Comparison of ENCODE assay signal across 8 cellular contexts in the genomic region with DNA sequence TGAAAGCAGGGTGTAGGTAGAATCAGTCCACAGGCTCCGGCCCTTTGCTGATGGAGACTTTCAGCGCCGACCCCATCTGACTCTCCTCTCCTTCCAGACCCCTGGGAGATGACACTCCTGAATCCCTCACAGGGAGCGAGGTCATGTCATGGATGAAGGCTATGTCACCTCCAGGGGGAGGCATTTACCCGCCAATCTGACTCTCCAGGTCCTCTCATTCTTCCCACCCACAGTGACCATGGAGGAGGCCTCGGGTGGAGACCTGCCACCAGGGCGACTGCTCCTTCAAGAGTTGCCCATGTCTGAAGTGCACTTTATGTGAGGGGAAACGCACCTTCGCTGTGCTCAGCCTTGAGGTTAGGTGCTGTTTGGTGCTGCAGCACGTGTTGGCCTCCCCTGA.
DNase-seq lines count a peak whose midpoint lies in the region; ATAC-seq lines count a peak whose summit lies in the region.

No MANE protein-coding gene starts in this region.

- peaks cover 31% of the 10 kb centered on the region for H3K4me1 ChIP-seq in Karpas-422 (ENCODE audit: low read length)

- H3K9me3 ChIP-seq in Karpas-422 (ENCODE audit: low read length): no peaks in the 10 kb centered on the region

- no peaks in the 10 kb centered on the region for H4K20me1 ChIP-seq in Karpas-422 (ENCODE audit: insufficient read depth, low read depth, low read length)

- no peak overlapping the region for H3K4me3 ChIP-seq in Karpas-422 (ENCODE audit: low read length)

- H3K9me2 ChIP-seq in Karpas-422 (replicated peaks; ENCODE audit: insufficient read depth, low read length): no peaks in the 10 kb centered on the region

- peak; percentile 59 for DNase-seq in ELR (ENCODE audit: low read depth)
- DNase-seq in Karpas-422: peak; percentile 58
- DNase-seq in activated naive CD4-positive, alpha-beta T cell treated with anti-CD3 and anti-CD28 coated beads, Interleukin-2, amount 50 U/mL, for 72 hours (ENCODE audit: low spot score in 2 of 2): peak; percentile 43 to 66
- peak in 2 of 10 donors; percentile 25 to 75 for DNase-seq in naive thymus-derived CD8-positive, alpha-beta T cell
- no peak for DNase-seq in activated gamma-delta T cell treated with Interleukin-2 at 50 U/mL for 16 hours
- DNase-seq in AG08396 (ENCODE audit: low spot score): no peak

- H3K27ac Mint-ChIP-seq in activated naive CD4-positive, alpha-beta T cell treated with anti-CD3 and anti-CD28 coated beads, Interleukin-2, amount 50 U/mL, for 72 hours: no peak overlapping the region
- H3K27ac Mint-ChIP-seq in naive thymus-derived CD8-positive, alpha-beta T cell: peak overlapping the region; percentile 93 to 100 (median 100)

- no peak overlapping the region for H3K9ac ChIP-seq in Karpas-422 (ENCODE audit: low read length)

- H3K9me3 Mint-ChIP-seq in activated naive CD4-positive, alpha-beta T cell treated with anti-CD3 and anti-CD28 coated beads, Interleukin-2, amount 50 U/mL, for 72 hours: no peaks in the 10 kb centered on the region
- H3K9me3 Mint-ChIP-seq in naive thymus-derived CD8-positive, alpha-beta T cell: no peaks in the 10 kb centered on the region

- H3K4me1 Mint-ChIP-seq in naive thymus-derived CD8-positive, alpha-beta T cell: peaks cover 42 to 88% (median 76%) of the 10 kb centered on the region in 4 donors

- H3K36me3 Mint-ChIP-seq in activated naive CD4-positive, alpha-beta T cell treated with anti-CD3 and anti-CD28 coated beads, Interleukin-2, amount 50 U/mL, for 72 hours: no peaks in the 10 kb centered on the region
- H3K36me3 Mint-ChIP-seq in naive thymus-derived CD8-positive, alpha-beta T cell: no peaks in the 10 kb centered on the region

- no peaks in the 10 kb centered on the region for H3K36me3 ChIP-seq in Karpas-422 (ENCODE audit: insufficient read depth, low read length)

- H2AFZ ChIP-seq in Karpas-422 (ENCODE audit: low read length): no peak overlapping the region

- H3K27me3 Mint-ChIP-seq in naive thymus-derived CD8-positive, alpha-beta T cell: no peaks in the 10 kb centered on the region

- H3K4me3 Mint-ChIP-seq in naive thymus-derived CD8-positive, alpha-beta T cell: peak overlapping the region in 9 of 10 donors; percentile 8 to 60 (median 25)

- H3K27me3 ChIP-seq in Karpas-422 (ENCODE audit: low read length): no peaks in the 10 kb centered on the region

- POLR2A ChIA-PET in naive thymus-derived CD8-positive, alpha-beta T cell (lab: Charles Lee): interaction anchor here (0.9 to 11.2 kb wide), 13 partner anchors 9 to 113 kb away, joined by 3 to 181 read pairs (median 7); partner anchors contain the start of gene KLF13

- no peak overlapping the region for H3K4me2 ChIP-seq in Karpas-422 (ENCODE audit: low read depth, low read length, poor library complexity, severe bottlenecking)

- no peak for ATAC-seq in activated naive CD4-positive, alpha-beta T cell treated with anti-CD3 and anti-CD28 coated beads, Interleukin-2, amount 50 U/mL, for 72 hours
- no peak for ATAC-seq in naive thymus-derived CD8-positive, alpha-beta T cell
- no peak for ATAC-seq in GM19035 (IDR thresholded peaks at IDR 0.05; ENCODE audit: unreplicated experiment)
- ATAC-seq in HG02885 (IDR thresholded peaks at IDR 0.05; ENCODE audit: poor library complexity, unreplicated experiment): no peak

- H3K27ac ChIP-seq in Karpas-422 (ENCODE audit: low read length): no peak overlapping the region

- no peaks in the 10 kb centered on the region for H3K79me2 ChIP-seq in Karpas-422 (ENCODE audit: low read length)

Comparison
In these comparisons a context has a peak if more than half of its experiments do, and no peak if none do; other contexts are left out.
1. DNase-seq: peak in ELR (single experiment), Karpas-422 (single experiment) and activated naive CD4-positive, alpha-beta T cell treated with anti-CD3 and anti-CD28 coated beads, Interleukin-2, amount 50 U/mL, for 72 hours (2 of 2); none in activated gamma-delta T cell treated with Interleukin-2 at 50 U/mL for 16 hours (single experiment) and AG08396 (single experiment).
2. H3K27ac Mint-ChIP-seq: peak in naive thymus-derived CD8-positive, alpha-beta T cell (10 of 10); none in activated naive CD4-positive, alpha-beta T cell treated with anti-CD3 and anti-CD28 coated beads, Interleukin-2, amount 50 U/mL, for 72 hours (0 of 2).